ENCODE assay signal across 8 cellular contexts in genomic region chr18:24076136-24076597, GRCh38.
DNase-seq lines count a peak whose midpoint lies in the region; ATAC-seq, FAIRE-seq and TF ChIP-seq lines count a peak whose summit lies in the region.
"Not testable (repeated sequence)": the region's sequence is repeated elsewhere in the genome, so short reads cannot be mapped to it uniquely, and the experiment has no call there.

No MANE protein-coding gene starts in this region.

- POLR2A ChIA-PET in BJ (lab: Charles Lee); SK-N-SH (lab: Yijun Ruan, JAX); endothelial cell of umbilical vein (lab: Charles Lee): not testable (repeated sequence)

- H3K9me1 ChIP-seq in endothelial cell of umbilical vein (replicated peaks; ENCODE audit: control insufficient read depth, extremely low read depth, insufficient read depth, low read length): not testable (repeated sequence)

- CTCF ChIA-PET in BJ (lab: Yijun Ruan, JAX): interaction anchor here (0.6 to 2.5 kb wide), 13 partner anchors 9 to 969 kb away, joined by 3 to 13 read pairs (median 3); no protein-coding TSS in a partner anchor
- CTCF ChIA-PET in SK-N-SH (lab: Yijun Ruan, JAX): interaction anchor here (0.6 to 1.0 kb wide), 3 partner anchors 11 to 106 kb away, joined by 3 read pairs; no protein-coding TSS in a partner anchor
- CTCF ChIA-PET in endothelial cell of umbilical vein (lab: Charles Lee): interaction anchor here (0.8 to 2.4 kb wide), 6 partner anchors 9 to 341 kb away, joined by 3 to 5 read pairs (median 3); no protein-coding TSS in a partner anchor

- not testable (repeated sequence) for H4K20me1 ChIP-seq in SK-N-SH (ENCODE audit: insufficient read depth); endothelial cell of umbilical vein (replicated peaks; ENCODE audit: control insufficient read depth, extremely low read depth, insufficient read depth, low read length)

- peaks cover 10% of the 10 kb centered on the region for H3F3A ChIP-seq in SK-N-SH (replicated peaks; ENCODE audit: insufficient read depth)

- not testable (repeated sequence) for TF ChIP-seq POLR2A in endothelial cell of umbilical vein (IDR thresholded peaks at IDR 0.05; ENCODE audit: low read depth, low read length)

- TF ChIP-seq EP300 in SK-N-SH (IDR thresholded peaks at IDR 0.05; ENCODE audit: borderline replicate concordance in 1 of 2, low read depth in 1 of 2, low read length in 1 of 2): peak in 1 of 2 experiments; percentile 84; a peak in 1 of 4 replicates

- peak overlapping the region; percentile 8 to 74; a peak in 3 of 4 replicates for H3K27ac ChIP-seq in SK-N-SH (ENCODE audit: low read depth in 2 of 2, low read length in 1 of 2)
- H3K27ac ChIP-seq in endothelial cell of umbilical vein (ENCODE audit: insufficient read depth, low read depth, low read length): not testable (repeated sequence)

- dilution Hi-C loops in endothelial cell of umbilical vein (cut with MboI; ENCODE audit: extremely low pct_ligation_motif_present, low sequenced_read_pairs): not testable (repeated sequence)

- ATAC-seq in GM21576 (IDR thresholded peaks at IDR 0.05; ENCODE audit: unreplicated experiment): peak; percentile 62

- TF ChIP-seq CTCF in BJ (IDR thresholded peaks at IDR 0.05; ENCODE audit: insufficient read depth, low read depth, low read length) (peak; percentile 83), SK-N-SH (IDR thresholded peaks at IDR 0.05) (peak; percentile 66)
- not testable (repeated sequence) for TF ChIP-seq CTCF in endothelial cell of umbilical vein (IDR thresholded peaks at IDR 0.05; ENCODE audit: extremely low read depth in 1 of 2, insufficient read depth in 1 of 2, low read depth in 1 of 2, low read length in 2 of 2)

- H3K9me2 ChIP-seq in SK-N-SH: not testable (repeated sequence)

- intact Hi-C loops in endothelial cell of umbilical vein (cut with micrococcal nuclease): not testable (repeated sequence)

- peak; percentile 65 for TF ChIP-seq RAD21 in SK-N-SH (IDR thresholded peaks at IDR 0.05; ENCODE audit: low read length)

- not testable (repeated sequence) for H3K4me3 ChIP-seq in BJ (ENCODE audit: low read depth, low read length); SK-N-SH (ENCODE audit: low read depth in 2 of 2, low read length in 1 of 2); endothelial cell of umbilical vein (replicated peaks in 1 of 3; ENCODE audit: insufficient read depth in 1 of 3, low read depth in 1 of 3, low read length in 3 of 3)

- H3K36me3 ChIP-seq in BJ (ENCODE audit: control insufficient read depth, insufficient read depth, low read length); endothelial cell of umbilical vein (ENCODE audit: control insufficient read depth in 2 of 2, extremely low read depth in 1 of 2, insufficient read depth in 2 of 2, low read length in 2 of 2): not testable (repeated sequence)
- peaks cover 12 to 13% of the 10 kb centered on the region in 2 experiments for H3K36me3 ChIP-seq in SK-N-SH (replicated peaks in 1 of 2; ENCODE audit: control insufficient read depth in 1 of 2, insufficient read depth in 2 of 2, low read length in 1 of 2)

- DNase-seq in BJ (ENCODE audit: low read depth) (peak; percentile 95), MV-4-11 (lab: John Stamatoyannopoulos, UW) (peak; percentile 98), SK-N-SH (peak; percentile 63), endothelial cell of umbilical vein (ENCODE audit: low read depth, low spot score) (peak; percentile 39), lung microvascular endothelial cell (ENCODE audit: low read depth in 2 of 2) (peak; percentile 34 to 70)
- peak; percentile 79 to 87 for DNase-seq in activated T-cell treated with anti-CD3 and anti-CD28 coated beads, Interleukin-2, amount 50 U/mL, for 48 hours
- peak; percentile 58 to 82 (median 69) for DNase-seq in stimulated activated CD4-positive, alpha-beta T cell treated with anti-CD3 and anti-CD28 coated beads, TNF-alpha, amount 100 ng/mL, for 48 hours (ENCODE audit: low read depth in 3 of 3)

- not testable (repeated sequence) for H2AFZ ChIP-seq in SK-N-SH (ENCODE audit: low read depth); endothelial cell of umbilical vein (ENCODE audit: low read depth, low read length)

- WGBS in SK-N-SH (ENCODE audit: low lambda C conversion rate): 12% methylated on average over 7 of the region's 10 CpGs

- BruUV-seq in endothelial cell of umbilical vein (replicated peaks; lab: Mats Ljungman, UMichigan): not testable (repeated sequence)

- H3K9ac ChIP-seq in SK-N-SH; endothelial cell of umbilical vein (replicated peaks; ENCODE audit: extremely low read depth, insufficient read depth, low read length): not testable (repeated sequence)

- H3K79me2 ChIP-seq in SK-N-SH (ENCODE audit: insufficient read depth); endothelial cell of umbilical vein (ENCODE audit: control insufficient read depth, insufficient read depth, low read length): not testable (repeated sequence)

- not testable (repeated sequence) for H3K4me1 ChIP-seq in SK-N-SH (ENCODE audit: control insufficient read depth in 1 of 2, insufficient read depth in 2 of 2, low read depth in 1 of 2, low read length in 1 of 2); endothelial cell of umbilical vein (ENCODE audit: control insufficient read depth, extremely low read depth, insufficient read depth, low read length)

- H3K9me3 ChIP-seq in SK-N-SH; endothelial cell of umbilical vein (replicated peaks; ENCODE audit: control insufficient read depth, insufficient read depth, low read length): not testable (repeated sequence)

- peak overlapping the region; percentile 59 for H3K4me2 ChIP-seq in SK-N-SH
- H3K4me2 ChIP-seq in endothelial cell of umbilical vein (ENCODE audit: insufficient read depth, low read length): not testable (repeated sequence)

- FAIRE-seq in endothelial cell of umbilical vein (lab: Jason Lieb, UNC): not testable (repeated sequence)

- not testable (repeated sequence) for H3K27me3 ChIP-seq in BJ (ENCODE audit: control insufficient read depth, insufficient read depth, low read length); SK-N-SH (ENCODE audit: insufficient read depth); endothelial cell of umbilical vein (ENCODE audit: control insufficient read depth in 2 of 2, insufficient read depth in 2 of 2, low read length in 2 of 2)

TF ChIP-seq in SK-N-SH, 30 proteins besides CTCF, POLR2A, EP300 and RAD21 (continues in another document):
- TF ChIP-seq GATA2 (CRISPR knock-in tag; IDR thresholded peaks at IDR 0.05): peak; percentile 78
- peak; percentile 84 for TF ChIP-seq MAX (IDR thresholded peaks at IDR 0.05; ENCODE audit: low read depth)
- TF ChIP-seq FOXJ3 (CRISPR knock-in tag; IDR thresholded peaks at IDR 0.05): 0 out of 2 replicates have a peak, but pooled peaks have one; percentile 38
- peak; percentile 98 for TF ChIP-seq RXRA (IDR thresholded peaks at IDR 0.05; ENCODE audit: borderline replicate concordance, low read depth)

TF ChIP-seq in endothelial cell of umbilical vein, 7 proteins besides CTCF, POLR2A, EP300 and RAD21:
- TF ChIP-seq FOS (IDR thresholded peaks at IDR 0.05; ENCODE audit: borderline replicate concordance, insufficient read depth, low read length): peak; percentile 22

Comparison
In these comparisons a context has a peak if more than half of its experiments do, and no peak if none do; other contexts are left out.
1. DNase-seq: peak in every context shown above with its lines; median percentile 98 in MV-4-11; 95 in BJ; 83 in activated T-cell treated with anti-CD3 and anti-CD28 coated beads, Interleukin-2, amount 50 U/mL, for 48 hours; 69 in stimulated activated CD4-positive, alpha-beta T cell treated with anti-CD3 and anti-CD28 coated beads, TNF-alpha, amount 100 ng/mL, for 48 hours; 63 in SK-N-SH; 52 in lung microvascular endothelial cell; 39 in endothelial cell of umbilical vein.